1 cellular context compared by ENCODE assay signal in the genomic region with DNA sequence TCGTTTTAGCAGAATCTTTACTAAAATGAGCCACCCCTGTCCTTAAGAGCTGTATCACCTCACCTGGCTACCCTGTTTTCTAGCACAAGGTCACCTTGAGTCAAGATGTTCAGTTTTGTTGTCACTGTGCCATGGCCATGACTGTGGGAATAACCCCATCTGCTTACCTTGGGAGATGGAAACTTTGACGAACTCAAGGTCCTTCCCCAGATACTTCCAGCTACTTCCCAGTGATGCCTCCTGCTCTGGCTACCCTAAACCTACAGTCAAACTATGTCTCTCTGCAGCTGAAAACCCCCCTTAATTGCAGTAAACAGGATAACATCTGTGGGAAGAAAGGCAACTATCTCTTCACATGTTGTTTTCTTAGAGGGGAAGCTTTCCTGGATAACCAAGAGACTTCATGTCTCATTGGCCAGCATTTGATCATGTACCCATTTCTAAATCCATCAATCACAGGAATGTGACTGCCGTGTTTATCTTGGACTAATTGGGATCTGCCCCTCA.
TF ChIP-seq lines count a peak whose summit lies in the region.

No MANE protein-coding gene starts in this region.

TF ChIP-seq in GM23338, 12 proteins besides CTCF, POLR2A, EP300 and RAD21 (continued from another document):
- TF ChIP-seq, protein P1, sequence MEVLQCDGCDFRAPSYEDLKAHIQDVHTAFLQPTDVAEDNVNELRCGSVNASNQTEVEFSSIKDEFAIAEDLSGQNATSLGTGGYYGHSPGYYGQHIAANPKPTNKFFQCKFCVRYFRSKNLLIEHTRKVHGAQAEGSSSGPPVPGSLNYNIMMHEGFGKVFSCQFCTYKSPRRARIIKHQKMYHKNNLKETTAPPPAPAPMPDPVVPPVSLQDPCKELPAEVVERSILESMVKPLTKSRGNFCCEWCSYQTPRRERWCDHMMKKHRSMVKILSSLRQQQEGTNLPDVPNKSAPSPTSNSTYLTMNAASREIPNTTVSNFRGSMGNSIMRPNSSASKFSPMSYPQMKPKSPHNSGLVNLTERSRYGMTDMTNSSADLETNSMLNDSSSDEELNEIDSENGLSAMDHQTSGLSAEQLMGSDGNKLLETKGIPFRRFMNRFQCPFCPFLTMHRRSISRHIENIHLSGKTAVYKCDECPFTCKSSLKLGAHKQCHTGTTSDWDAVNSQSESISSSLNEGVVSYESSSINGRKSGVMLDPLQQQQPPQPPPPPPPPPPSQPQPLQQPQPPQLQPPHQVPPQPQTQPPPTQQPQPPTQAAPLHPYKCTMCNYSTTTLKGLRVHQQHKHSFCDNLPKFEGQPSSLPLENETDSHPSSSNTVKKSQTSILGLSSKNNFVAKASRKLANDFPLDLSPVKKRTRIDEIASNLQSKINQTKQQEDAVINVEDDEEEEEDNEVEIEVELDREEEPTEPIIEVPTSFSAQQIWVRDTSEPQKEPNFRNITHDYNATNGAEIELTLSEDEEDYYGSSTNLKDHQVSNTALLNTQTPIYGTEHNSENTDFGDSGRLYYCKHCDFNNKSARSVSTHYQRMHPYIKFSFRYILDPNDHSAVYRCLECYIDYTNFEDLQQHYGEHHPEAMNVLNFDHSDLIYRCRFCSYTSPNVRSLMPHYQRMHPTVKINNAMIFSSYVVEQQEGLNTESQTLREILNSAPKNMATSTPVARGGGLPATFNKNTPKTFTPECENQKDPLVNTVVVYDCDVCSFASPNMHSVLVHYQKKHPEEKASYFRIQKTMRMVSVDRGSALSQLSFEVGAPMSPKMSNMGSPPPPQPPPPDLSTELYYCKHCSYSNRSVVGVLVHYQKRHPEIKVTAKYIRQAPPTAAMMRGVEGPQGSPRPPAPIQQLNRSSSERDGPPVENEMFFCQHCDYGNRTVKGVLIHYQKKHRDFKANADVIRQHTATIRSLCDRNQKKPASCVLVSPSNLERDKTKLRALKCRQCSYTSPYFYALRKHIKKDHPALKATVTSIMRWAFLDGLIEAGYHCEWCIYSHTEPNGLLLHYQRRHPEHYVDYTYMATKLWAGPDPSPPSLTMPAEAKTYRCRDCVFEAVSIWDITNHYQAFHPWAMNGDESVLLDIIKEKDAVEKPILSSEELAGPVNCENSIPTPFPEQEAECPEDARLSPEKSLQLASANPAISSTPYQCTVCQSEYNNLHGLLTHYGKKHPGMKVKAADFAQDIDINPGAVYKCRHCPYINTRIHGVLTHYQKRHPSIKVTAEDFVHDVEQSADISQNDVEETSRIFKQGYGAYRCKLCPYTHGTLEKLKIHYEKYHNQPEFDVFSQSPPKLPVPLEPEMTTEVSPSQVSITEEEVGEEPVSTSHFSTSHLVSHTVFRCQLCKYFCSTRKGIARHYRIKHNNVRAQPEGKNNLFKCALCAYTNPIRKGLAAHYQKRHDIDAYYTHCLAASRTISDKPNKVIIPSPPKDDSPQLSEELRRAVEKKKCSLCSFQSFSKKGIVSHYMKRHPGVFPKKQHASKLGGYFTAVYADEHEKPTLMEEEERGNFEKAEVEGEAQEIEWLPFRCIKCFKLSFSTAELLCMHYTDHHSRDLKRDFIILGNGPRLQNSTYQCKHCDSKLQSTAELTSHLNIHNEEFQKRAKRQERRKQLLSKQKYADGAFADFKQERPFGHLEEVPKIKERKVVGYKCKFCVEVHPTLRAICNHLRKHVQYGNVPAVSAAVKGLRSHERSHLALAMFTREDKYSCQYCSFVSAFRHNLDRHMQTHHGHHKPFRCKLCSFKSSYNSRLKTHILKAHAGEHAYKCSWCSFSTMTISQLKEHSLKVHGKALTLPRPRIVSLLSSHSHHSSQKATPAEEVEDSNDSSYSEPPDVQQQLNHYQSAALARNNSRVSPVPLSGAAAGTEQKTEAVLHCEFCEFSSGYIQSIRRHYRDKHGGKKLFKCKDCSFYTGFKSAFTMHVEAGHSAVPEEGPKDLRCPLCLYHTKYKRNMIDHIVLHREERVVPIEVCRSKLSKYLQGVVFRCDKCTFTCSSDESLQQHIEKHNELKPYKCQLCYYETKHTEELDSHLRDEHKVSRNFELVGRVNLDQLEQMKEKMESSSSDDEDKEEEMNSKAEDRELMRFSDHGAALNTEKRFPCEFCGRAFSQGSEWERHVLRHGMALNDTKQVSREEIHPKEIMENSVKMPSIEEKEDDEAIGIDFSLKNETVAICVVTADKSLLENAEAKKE (CRISPR knock-in tag; IDR thresholded peaks at IDR 0.05), result no peak
- TF ChIP-seq ZNF114 (CRISPR knock-in tag; IDR thresholded peaks at IDR 0.05) (no peak), EZH2phosphoT487 (IDR thresholded peaks at IDR 0.05; ENCODE audit: unreplicated experiment) (no peak), CREB1 (CRISPR knock-in tag; IDR thresholded peaks at IDR 0.05; ENCODE audit: low read depth) (no peak), NANOG (IDR thresholded peaks at IDR 0.05; ENCODE audit: borderline replicate concordance) (no peak), EZH2 (IDR thresholded peaks at IDR 0.05; ENCODE audit: low read depth, unreplicated experiment) (no peak), POLR2AphosphoS5 (IDR thresholded peaks at IDR 0.05; ENCODE audit: low read depth) (no peak)
- TF ChIP-seq, protein P2, sequence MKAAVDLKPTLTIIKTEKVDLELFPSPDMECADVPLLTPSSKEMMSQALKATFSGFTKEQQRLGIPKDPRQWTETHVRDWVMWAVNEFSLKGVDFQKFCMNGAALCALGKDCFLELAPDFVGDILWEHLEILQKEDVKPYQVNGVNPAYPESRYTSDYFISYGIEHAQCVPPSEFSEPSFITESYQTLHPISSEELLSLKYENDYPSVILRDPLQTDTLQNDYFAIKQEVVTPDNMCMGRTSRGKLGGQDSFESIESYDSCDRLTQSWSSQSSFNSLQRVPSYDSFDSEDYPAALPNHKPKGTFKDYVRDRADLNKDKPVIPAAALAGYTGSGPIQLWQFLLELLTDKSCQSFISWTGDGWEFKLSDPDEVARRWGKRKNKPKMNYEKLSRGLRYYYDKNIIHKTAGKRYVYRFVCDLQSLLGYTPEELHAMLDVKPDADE (IDR thresholded peaks at IDR 0.05), result no peak
- TF ChIP-seq, protein P3, sequence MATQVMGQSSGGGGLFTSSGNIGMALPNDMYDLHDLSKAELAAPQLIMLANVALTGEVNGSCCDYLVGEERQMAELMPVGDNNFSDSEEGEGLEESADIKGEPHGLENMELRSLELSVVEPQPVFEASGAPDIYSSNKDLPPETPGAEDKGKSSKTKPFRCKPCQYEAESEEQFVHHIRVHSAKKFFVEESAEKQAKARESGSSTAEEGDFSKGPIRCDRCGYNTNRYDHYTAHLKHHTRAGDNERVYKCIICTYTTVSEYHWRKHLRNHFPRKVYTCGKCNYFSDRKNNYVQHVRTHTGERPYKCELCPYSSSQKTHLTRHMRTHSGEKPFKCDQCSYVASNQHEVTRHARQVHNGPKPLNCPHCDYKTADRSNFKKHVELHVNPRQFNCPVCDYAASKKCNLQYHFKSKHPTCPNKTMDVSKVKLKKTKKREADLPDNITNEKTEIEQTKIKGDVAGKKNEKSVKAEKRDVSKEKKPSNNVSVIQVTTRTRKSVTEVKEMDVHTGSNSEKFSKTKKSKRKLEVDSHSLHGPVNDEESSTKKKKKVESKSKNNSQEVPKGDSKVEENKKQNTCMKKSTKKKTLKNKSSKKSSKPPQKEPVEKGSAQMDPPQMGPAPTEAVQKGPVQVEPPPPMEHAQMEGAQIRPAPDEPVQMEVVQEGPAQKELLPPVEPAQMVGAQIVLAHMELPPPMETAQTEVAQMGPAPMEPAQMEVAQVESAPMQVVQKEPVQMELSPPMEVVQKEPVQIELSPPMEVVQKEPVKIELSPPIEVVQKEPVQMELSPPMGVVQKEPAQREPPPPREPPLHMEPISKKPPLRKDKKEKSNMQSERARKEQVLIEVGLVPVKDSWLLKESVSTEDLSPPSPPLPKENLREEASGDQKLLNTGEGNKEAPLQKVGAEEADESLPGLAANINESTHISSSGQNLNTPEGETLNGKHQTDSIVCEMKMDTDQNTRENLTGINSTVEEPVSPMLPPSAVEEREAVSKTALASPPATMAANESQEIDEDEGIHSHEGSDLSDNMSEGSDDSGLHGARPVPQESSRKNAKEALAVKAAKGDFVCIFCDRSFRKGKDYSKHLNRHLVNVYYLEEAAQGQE (IDR thresholded peaks at IDR 0.05; ENCODE audit: unreplicated experiment), result no peak
